Comparison of ENCODE assay signal across 8 cellular contexts in genomic region chr1:115975569-115976061, GRCh38. TPM values are rescaled to one million over a fixed set of nuclear protein-coding genes. Genes with fewer than 3 reads are reported as not detected.
A peak's percentile ranks its signal among the peaks of the same experiment; 100 is the strongest.
DNase-seq lines count a peak whose midpoint lies in the region; ATAC-seq and TF ChIP-seq lines count a peak whose summit lies in the region.

No MANE protein-coding gene starts in this region.

- peaks cover 5 to 32% of the 10 kb centered on the region in 2 donors for H3K4me1 ChIP-seq in left lung
- no peaks in the 10 kb centered on the region for H3K4me1 ChIP-seq in testis

- peak overlapping the region; percentile 90 for H3K4me3 Mint-ChIP-seq in activated CD4-positive, alpha-beta T cell treated with anti-CD3 and anti-CD28 coated beads, Interleukin-2, amount 10 ng/mL, durations not matched to agents 24 days and 14 days

- H3K9me3 Mint-ChIP-seq in activated CD4-positive, alpha-beta T cell treated with anti-CD3 and anti-CD28 coated beads, Interleukin-2, amount 10 ng/mL, durations not matched to agents 24 days and 14 days, result no peaks in the 10 kb centered on the region

- H3K27ac ChIP-seq in left lung, result peak overlapping the region; percentile 78 to 93
- peak overlapping the region; percentile 2 to 59 for H3K27ac ChIP-seq in testis

- peaks cover 0 to 23% of the 10 kb centered on the region in 2 donors for H3K27me3 ChIP-seq in left lung
- no peaks in the 10 kb centered on the region for H3K27me3 ChIP-seq in testis

- ATAC-seq in left lung, result no peak
- no peak for ATAC-seq in HG02763 (IDR thresholded peaks at IDR 0.05; ENCODE audit: unreplicated experiment)

- H3K9me3 ChIP-seq in left lung (no peaks in the 10 kb centered on the region), testis (no peaks in the 10 kb centered on the region)

- peaks cover 7% of the 10 kb centered on the region for H3K4me1 Mint-ChIP-seq in activated CD4-positive, alpha-beta T cell treated with anti-CD3 and anti-CD28 coated beads, Interleukin-2, amount 10 ng/mL, durations not matched to agents 24 days and 14 days

- no peaks in the 10 kb centered on the region for H3K36me3 Mint-ChIP-seq in activated CD4-positive, alpha-beta T cell treated with anti-CD3 and anti-CD28 coated beads, Interleukin-2, amount 10 ng/mL, durations not matched to agents 24 days and 14 days (ENCODE audit: low read depth)

- no peak for TF ChIP-seq POLR2A in testis (IDR thresholded peaks at IDR 0.05)

- peaks cover 59% of the 10 kb centered on the region for H3K27me3 Mint-ChIP-seq in activated CD4-positive, alpha-beta T cell treated with anti-CD3 and anti-CD28 coated beads, Interleukin-2, amount 10 ng/mL, durations not matched to agents 24 days and 14 days

- no peaks in the 10 kb centered on the region for H3K36me3 ChIP-seq in left lung
- no peaks in the 10 kb centered on the region for H3K36me3 ChIP-seq in testis (ENCODE audit: low read depth, missing control alignments)

- TF ChIP-seq CTCF in left lung (IDR thresholded peaks at IDR 0.05) (no peak), testis (IDR thresholded peaks at IDR 0.05) (peak in 1 of 3 experiments; percentile 4)

- H3K27ac Mint-ChIP-seq in activated CD4-positive, alpha-beta T cell treated with anti-CD3 and anti-CD28 coated beads, Interleukin-2, amount 10 ng/mL, durations not matched to agents 24 days and 14 days, result no peak overlapping the region

- intact Hi-C loops in activated CD4-positive, alpha-beta T cell treated with anti-CD3 and anti-CD28 coated beads, Interleukin-2, amount 10 ng/mL, durations not matched to agents 24 days and 14 days (cut with micrococcal nuclease), result no loop called here
- intact Hi-C loops in left lung (cut with DNase I) (no loop called here), testis (cut with DNase I; ENCODE audit: low total_unique reads) (no loop called here)

- DNase-seq in activated CD4-positive, alpha-beta T cell treated with anti-CD3 and anti-CD28 coated beads, Interleukin-2, amount 10 ng/mL, durations not matched to agents 24 days and 14 days, result no peak
- no peak for DNase-seq in activated CD4-positive, alpha-beta T cell treated with anti-CD3 and anti-CD28 coated beads for 4 hours
- DNase-seq in amniotic epithelial cell (ENCODE audit: low read depth), result peak; percentile 17
- no peak for DNase-seq in left lung
- DNase-seq in testis, result no peak
- no peak for DNase-seq in hippocampal formation (lab: John Stamatoyannopoulos, UW)
- DNase-seq in SW480 (ENCODE audit: low spot score), result no peak

- WGBS in testis, 2 donors, result 25 to 26% methylated on average over 11 of the region's 11 CpGs

- H3K4me3 ChIP-seq in left lung, result peak overlapping the region; percentile 57 to 74
- peak overlapping the region; percentile 61 to 72 for H3K4me3 ChIP-seq in testis

RNA-seq across cellular contexts. Expression of gene SLC22A15, which starts 0.7 kb away (rescaled TPM):
- 0.23 and 0.36 TPM in 2 replicates for total RNA-seq in activated CD4-positive, alpha-beta T cell treated with anti-CD3 and anti-CD28 coated beads, Interleukin-2, amount 10 ng/mL, durations not matched to agents 24 days and 14 days
- 10 to 100 TPM; 11.2 to 23.0 TPM for total RNA-seq in left lung
- total RNA-seq in testis, result 1 to 10 TPM; 6.4 to 9.4 TPM
- polyA plus RNA-seq in testis (ENCODE audit: insufficient read depth, low read depth, low replicate concordance), result 1.8 TPM
